20 cellular contexts compared by ENCODE assay signal in genomic region chr14:68879321-68879781, GRCh38.
"Had no signal": no experiment of that assay in that cellular context is flagged by ENCODE, and none has a peak within 500 bp of the region (broad histone marks: within the 10 kb centered on the region; RNA-seq: fewer than 3 reads in every experiment).

No MANE protein-coding gene starts in this region.

- H3K4me3 ChIP-seq: cardiac muscle cell, dorsolateral prefrontal cortex, mucosa of descending colon, pancreas, SJCRH30, testis had no signal

- H3K27ac ChIP-seq: cardiac muscle cell, dorsolateral prefrontal cortex, foreskin keratinocyte, pancreas, SJCRH30, testis had no signal

- DNase-seq: activated CD4-positive, alpha-beta T cell treated with anti-CD3 and anti-CD28 coated beads, Interleukin-2, amount 50 U/mL, for 1 hour; activated naive CD4-positive, alpha-beta T cell; activated naive CD8-positive, alpha-beta T cell treated with anti-CD3 and anti-CD28 coated beads for 36 hours; activated T-cell treated with anti-CD3 and anti-CD28 coated beads for 4 hours; amniotic stem cell; dorsolateral prefrontal cortex; endodermal cell; foreskin keratinocyte; left ventricle myocardium superior; mucosa of descending colon; naive thymus-derived CD4-positive, alpha-beta T cell; SJCRH30; stimulated activated CD4-positive, alpha-beta T cell treated with anti-CD3 and anti-CD28 coated beads, Interleukin-12 subunit alpha, Interleukin-12 subunit beta, amount 100 ng/mL, for 4 hours; stimulated activated CD4-positive, alpha-beta T cell treated with anti-CD3 and anti-CD28 coated beads, Interleukin-1b, Interleukin-23, amount 100 ng/mL, for 48 hours; T1000; testis had no signal

- FAIRE-seq: keratinocyte, pancreas had no signal

- ATAC-seq: activated CD4-positive, CD25-positive, alpha-beta regulatory T cell treated with anti-CD3 and anti-CD28 coated beads, Interleukin-2, amount 50 U/mL, for 24 hours; foreskin keratinocyte; left ventricle myocardium superior; mucosa of descending colon; naive thymus-derived CD4-positive, alpha-beta T cell had no signal

- H3K4me1 ChIP-seq: foreskin keratinocyte, pancreas, SJCRH30, testis had no signal

- H3K27me3 ChIP-seq: cardiac muscle cell, dorsolateral prefrontal cortex, foreskin keratinocyte, pancreas, SJCRH30, testis had no signal

- H3K9me3 ChIP-seq: mucosa of descending colon, pancreas, SJCRH30, testis had no signal
